ENCODE assay signal across 10 cellular contexts in genomic region chr9:131799177-131799823, GRCh38. TPM values are rescaled to one million over a fixed set of nuclear protein-coding genes. Genes with fewer than 3 reads are reported as not detected.
DNase-seq lines count a peak whose midpoint lies in the region; ATAC-seq and TF ChIP-seq lines count a peak whose summit lies in the region.
"Had no signal": no experiment of that assay in that cellular context is flagged by ENCODE, and none has a peak within 500 bp of the region (broad histone marks: within the 10 kb centered on the region; RNA-seq: fewer than 3 reads in every experiment).

No MANE protein-coding gene starts in this region.

- H3K27ac Mint-ChIP-seq in activated CD4-positive, alpha-beta T cell treated with anti-CD3 and anti-CD28 coated beads, Interleukin-2, amount 10 ng/mL, durations not matched to agents 24 days and 14 days = no peak overlapping the region
- H3K27ac Mint-ChIP-seq in effector memory CD8-positive, alpha-beta T cell = no peak overlapping the region
- H3K27ac Mint-ChIP-seq: T-helper 1 cell treated with Interleukin-12 subunit alpha and Interleukin-12 subunit beta and Interleukin-4 antibody, amounts not matched to agents 30 μg/mL and 1 μg/mL, for 36 hours had no signal

- no peaks in the 10 kb centered on the region for H3K9me2 ChIP-seq in neural cell (ENCODE audit: insufficient read depth, low read length)

- H4K20me1 ChIP-seq in neural cell (ENCODE audit: insufficient read depth) = no peaks in the 10 kb centered on the region

- H3K4me1 ChIP-seq in cardiac muscle cell (ENCODE audit: low read depth) = no peaks in the 10 kb centered on the region
- H3K4me1 ChIP-seq in right atrium auricular region = no peaks in the 10 kb centered on the region

- no peaks in the 10 kb centered on the region for H3K79me2 ChIP-seq in neural cell (replicated peaks; ENCODE audit: insufficient read depth, low read length)

- DNase-seq in cardiac muscle cell (ENCODE audit: low read depth in 1 of 2, low spot score in 1 of 2) (peak; percentile 55 to 91), right atrium auricular region (ENCODE audit: low spot score) (no peak)
- peak; percentile 89 for DNase-seq in activated CD4-positive, alpha-beta T cell treated with anti-CD3 and anti-CD28 coated beads, Interleukin-2, amount 10 ng/mL, durations not matched to agents 24 days and 14 days
- peak; percentile 39 to 45 (median 44) for DNase-seq in effector memory CD8-positive, alpha-beta T cell

- H3K4me3 Mint-ChIP-seq in activated CD4-positive, alpha-beta T cell treated with anti-CD3 and anti-CD28 coated beads, Interleukin-2, amount 10 ng/mL, durations not matched to agents 24 days and 14 days = no peak overlapping the region
- no peak overlapping the region for H3K4me3 Mint-ChIP-seq in effector memory CD8-positive, alpha-beta T cell
- H3K4me3 Mint-ChIP-seq: T-helper 1 cell treated with Interleukin-12 subunit alpha and Interleukin-12 subunit beta and Interleukin-4 antibody, amounts not matched to agents 30 μg/mL and 1 μg/mL, for 36 hours had no signal

- H3K9me3 Mint-ChIP-seq in activated CD4-positive, alpha-beta T cell treated with anti-CD3 and anti-CD28 coated beads, Interleukin-2, amount 10 ng/mL, durations not matched to agents 24 days and 14 days = peaks cover 4% of the 10 kb centered on the region
- H3K9me3 Mint-ChIP-seq in effector memory CD8-positive, alpha-beta T cell = peaks cover 8 to 14% of the 10 kb centered on the region in 2 donors
- H3K9me3 Mint-ChIP-seq: T-helper 1 cell treated with Interleukin-12 subunit alpha and Interleukin-12 subunit beta and Interleukin-4 antibody, amounts not matched to agents 30 μg/mL and 1 μg/mL, for 36 hours had no signal

- no peak overlapping the region for H3K9ac ChIP-seq in neural cell (ENCODE audit: low read length)

- H3K4me1 Mint-ChIP-seq in activated CD4-positive, alpha-beta T cell treated with anti-CD3 and anti-CD28 coated beads, Interleukin-2, amount 10 ng/mL, durations not matched to agents 24 days and 14 days = no peaks in the 10 kb centered on the region
- no peaks in the 10 kb centered on the region for H3K4me1 Mint-ChIP-seq in effector memory CD8-positive, alpha-beta T cell (ENCODE audit: low read depth in 2 of 2)

- peaks cover 5% of the 10 kb centered on the region for H3K27me3 ChIP-seq in cardiac muscle cell
- no peaks in the 10 kb centered on the region for H3K27me3 ChIP-seq in right atrium auricular region
- H3K27me3 ChIP-seq in neural cell (ENCODE audit: insufficient read depth, low read depth, low read length) = no peaks in the 10 kb centered on the region

- no peak for TF ChIP-seq CTCF in cardiac muscle cell (IDR thresholded peaks at IDR 0.05; ENCODE audit: low read depth, low read length)
- TF ChIP-seq CTCF in right atrium auricular region (IDR thresholded peaks at IDR 0.05) = no peak
- TF ChIP-seq CTCF in neural cell (IDR thresholded peaks at IDR 0.05; ENCODE audit: poor library complexity, severe bottlenecking) = no peak

- no peaks in the 10 kb centered on the region for H3F3A ChIP-seq in neural cell (ENCODE audit: insufficient read depth, low read length, poor library complexity, severe bottlenecking)

- no peaks in the 10 kb centered on the region for H3K36me3 ChIP-seq in cardiac muscle cell
- no peaks in the 10 kb centered on the region for H3K36me3 ChIP-seq in right atrium auricular region
- H3K36me3 ChIP-seq in neural cell (ENCODE audit: insufficient read depth, low read length) = no peaks in the 10 kb centered on the region
- H3K36me3 ChIP-seq: neutrophil had no signal

- H3K4me3 ChIP-seq in cardiac muscle cell (no peak overlapping the region), right atrium auricular region (no peak overlapping the region), neural cell (ENCODE audit: low read length) (no peak overlapping the region)

- no peak overlapping the region for H3K27ac ChIP-seq in cardiac muscle cell
- H3K27ac ChIP-seq in right atrium auricular region = no peak overlapping the region
- H3K27ac ChIP-seq in neural cell (ENCODE audit: low read length) = no peak overlapping the region
- H3K27ac ChIP-seq: neutrophil had no signal

- H3K9me3 ChIP-seq in cardiac muscle cell (ENCODE audit: low read depth) (no peaks in the 10 kb centered on the region), right atrium auricular region (no peaks in the 10 kb centered on the region), neural cell (ENCODE audit: low read length) (no peaks in the 10 kb centered on the region)
- H3K9me3 ChIP-seq: neutrophil had no signal

- no peak overlapping the region for H2AFZ ChIP-seq in neural cell (ENCODE audit: low read depth, low read length)

- no peaks in the 10 kb centered on the region for H3K36me3 Mint-ChIP-seq in activated CD4-positive, alpha-beta T cell treated with anti-CD3 and anti-CD28 coated beads, Interleukin-2, amount 10 ng/mL, durations not matched to agents 24 days and 14 days (ENCODE audit: low read depth)
- no peaks in the 10 kb centered on the region for H3K36me3 Mint-ChIP-seq in effector memory CD8-positive, alpha-beta T cell (ENCODE audit: insufficient read depth)

- H3K27me3 Mint-ChIP-seq in activated CD4-positive, alpha-beta T cell treated with anti-CD3 and anti-CD28 coated beads, Interleukin-2, amount 10 ng/mL, durations not matched to agents 24 days and 14 days = peaks cover 2% of the 10 kb centered on the region
- H3K27me3 Mint-ChIP-seq in effector memory CD8-positive, alpha-beta T cell = peaks cover 56 to 93% of the 10 kb centered on the region in 2 donors

- no peak for TF ChIP-seq RAD21 in neural cell (conservative IDR thresholded peaks at IDR 0.05)

- intact Hi-C loops in activated CD4-positive, alpha-beta T cell treated with anti-CD3 and anti-CD28 coated beads, Interleukin-2, amount 10 ng/mL, durations not matched to agents 24 days and 14 days (cut with micrococcal nuclease) = no loop called here

- no peak for TF ChIP-seq EP300 in neural cell (conservative IDR thresholded peaks at IDR 0.05; ENCODE audit: poor library complexity, severe bottlenecking)

- H3K4me2 ChIP-seq in neural cell (ENCODE audit: low read length) = no peak overlapping the region

- no peak for ATAC-seq in effector memory CD8-positive, alpha-beta T cell (replicated peaks)
- ATAC-seq in HG02623 (IDR thresholded peaks at IDR 0.05; ENCODE audit: unreplicated experiment) = no peak
- ATAC-seq in HG03565 (IDR thresholded peaks at IDR 0.05; ENCODE audit: unreplicated experiment) = no peak
- ATAC-seq in HG03521 (IDR thresholded peaks at IDR 0.05; ENCODE audit: unreplicated experiment) = no peak

TF ChIP-seq in neural cell, 6 proteins besides CTCF, POLR2A, EP300 and RAD21:
- TF ChIP-seq REST (IDR thresholded peaks at IDR 0.05; ENCODE audit: borderline replicate concordance) (peak; percentile 75), EZH2 (IDR thresholded peaks at IDR 0.05; ENCODE audit: borderline replicate concordance, insufficient read depth, low read length, poor library complexity, severe bottlenecking) (no peak)

RNA-seq across cellular contexts. Expression of gene RAPGEF1, which starts 59.4 kb away (rescaled TPM):
- 37.3 and 42.1 TPM in 2 replicates for total RNA-seq in cardiac muscle cell
- 49.5 and 51.1 TPM in 2 replicates for polyA plus RNA-seq in cardiac muscle cell
- 10 to 100 TPM; 59.5 to 65.1 TPM for total RNA-seq in right atrium auricular region
- total RNA-seq in activated CD4-positive, alpha-beta T cell treated with anti-CD3 and anti-CD28 coated beads, Interleukin-2, amount 10 ng/mL, durations not matched to agents 24 days and 14 days = 150 and 153 TPM in 2 replicates
- polyA plus RNA-seq in neural cell = 23.6 and 43.0 TPM in 2 replicates
- polyA minus RNA-seq in neural cell = 55.8 and 60.7 TPM in 2 replicates
